In genomic region chr6:37077459-37078296, GRCh38 we compare ENCODE assay signal across 11 cellular contexts.
DNase-seq lines count a peak whose midpoint lies in the region; ATAC-seq and TF ChIP-seq lines count a peak whose summit lies in the region.
"Had no signal": no experiment of that assay in that cellular context is flagged by ENCODE, and none has a peak within 500 bp of the region (broad histone marks: within the 10 kb centered on the region; RNA-seq: fewer than 3 reads in every experiment).

No MANE protein-coding gene starts in this region.

- H3K36me3 ChIP-seq in GM23248 (ENCODE audit: low read depth): no peaks in the 10 kb centered on the region

- peak overlapping the region; percentile 25 for H3K4me3 Mint-ChIP-seq in chondrocyte (ENCODE audit: unreplicated experiment)

- H3K27ac Mint-ChIP-seq in chondrocyte (ENCODE audit: unreplicated experiment): peak overlapping the region; percentile 57

- H3K4me3 ChIP-seq in GM23248 (no peak overlapping the region), skin epidermis (no peak overlapping the region)
- H3K4me3 ChIP-seq: SK-N-MC had no signal

- H3K27me3 Mint-ChIP-seq in chondrocyte (ENCODE audit: low read depth): peaks cover 3% of the 10 kb centered on the region

- H3K27ac ChIP-seq in GM23248: peak overlapping the region; percentile 27
- peak overlapping the region in 18 of 21 experiments; percentile 10 to 79 (median 54) for H3K27ac ChIP-seq in skin epidermis
- H3K27ac ChIP-seq: KMS-11, SK-N-MC had no signal

- H3K9me2 ChIP-seq in GM23248 (ENCODE audit: insufficient read depth): no peaks in the 10 kb centered on the region

- no peaks in the 10 kb centered on the region for H3K79me2 ChIP-seq in GM23248 (ENCODE audit: insufficient read depth)

- in situ Hi-C loops in GM23248 (cut with MboI): no loop called here

- no peaks in the 10 kb centered on the region for H3K36me3 Mint-ChIP-seq in chondrocyte (ENCODE audit: low read depth)

- no peaks in the 10 kb centered on the region for H3K9me3 ChIP-seq in GM23248 (ENCODE audit: low read depth)

- no peak overlapping the region for H2AFZ ChIP-seq in GM23248

- ATAC-seq in GM18873 (IDR thresholded peaks at IDR 0.05; ENCODE audit: low FRiP score, unreplicated experiment) (no peak), left lobe of liver (no peak)

- H3K27me3 ChIP-seq in GM23248 (replicated peaks; ENCODE audit: insufficient read depth): no peaks in the 10 kb centered on the region

- H3K4me1 ChIP-seq in GM23248 (ENCODE audit: insufficient read depth): peaks cover 18% of the 10 kb centered on the region

- peak; percentile 96 for DNase-seq in GM23248
- DNase-seq in chondrocyte (ENCODE audit: low spot score): peak; percentile 96
- DNase-seq in iPS-NIHi7 (ENCODE audit: extremely low spot score): peak; percentile 66
- no peak for DNase-seq in NCI-H2081 (lab: John Stamatoyannopoulos, UW)
- DNase-seq in NCI-H1436 treated with DMSO at 0.1 percent for 48 hours (lab: John Stamatoyannopoulos, UW): no peak
- no peak for DNase-seq in left lobe of liver (ENCODE audit: low spot score)
- DNase-seq: activated naive CD4-positive, alpha-beta T cell had no signal

- peaks cover 35% of the 10 kb centered on the region for H3K4me1 Mint-ChIP-seq in chondrocyte (ENCODE audit: low read depth)

- 7 to 8% methylated on average over 20 of the region's 20 CpGs for WGBS in GM23248 (ENCODE audit: low coverage in 1 of 2, low lambda C conversion rate in 2 of 2, missing lambda C conversion rate in 2 of 2), 2 experiments

- no peaks in the 10 kb centered on the region for H4K20me1 ChIP-seq in GM23248 (ENCODE audit: insufficient read depth)

- peaks cover 6% of the 10 kb centered on the region for H3K9me3 Mint-ChIP-seq in chondrocyte (ENCODE audit: low read depth)

- H3F3A ChIP-seq in GM23248 (ENCODE audit: insufficient read depth): 0 out of 2 replicates have a peak, but pooled peaks cover 4% of the 10 kb centered on the region

- H3K9ac ChIP-seq in GM23248: 0 out of 2 replicates have a peak overlapping the region, but pooled peaks have one; percentile 45
- H3K9ac ChIP-seq: KMS-11 had no signal

- TF ChIP-seq CTCF in chondrocyte (IDR thresholded peaks at IDR 0.05): no peak

- H3K4me2 ChIP-seq in GM23248 (ENCODE audit: unreplicated experiment): peak overlapping the region; percentile 45
- H3K4me2 ChIP-seq: KMS-11 had no signal

Comparison
In these comparisons a context has a peak if more than half of its experiments do, and no peak if none do; other contexts are left out.
1. DNase-seq: peak in GM23248 (single experiment), chondrocyte (single experiment) and iPS-NIHi7 (single experiment); none in NCI-H2081 (0 of 2), NCI-H1436 treated with DMSO at 0.1 percent for 48 hours (single experiment) and left lobe of liver (single experiment).